25 cellular contexts compared by ENCODE assay signal in the genomic region with DNA sequence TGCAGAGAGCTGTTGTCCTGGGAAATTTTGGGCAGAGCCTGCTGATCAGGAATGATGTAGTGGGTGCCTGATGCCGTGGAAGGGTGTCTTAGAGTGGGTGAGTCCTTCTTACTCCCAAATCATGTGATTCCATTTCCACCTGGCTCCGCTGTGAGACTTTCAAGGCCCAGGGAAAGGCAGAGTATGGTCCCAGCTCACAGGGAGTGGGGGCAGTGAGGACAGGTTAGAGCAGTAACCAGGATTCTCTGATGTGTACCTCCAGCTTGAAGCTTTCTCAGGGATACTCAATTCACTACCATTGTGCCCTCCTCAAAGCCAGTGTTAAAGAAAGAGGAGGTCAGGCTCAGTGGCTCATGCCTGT.
"Had no signal": no experiment of that assay in that cellular context is flagged by ENCODE, and none has a peak within 500 bp of the region (broad histone marks: within the 10 kb centered on the region; RNA-seq: fewer than 3 reads in every experiment).

No MANE protein-coding gene starts in this region.

- ATAC-seq: activated CD8-positive, alpha-beta T cell treated with anti-CD3 and anti-CD28 coated beads for 36 hours; activated T-helper 17 cell treated with anti-CD3 and anti-CD28 coated beads, Interleukin-2, amount 50 U/mL, for 72 hours; esophagus mucosa; gastroesophageal sphincter; heart left ventricle; mucosa of descending colon had no signal

- H2AFZ ChIP-seq: parathyroid adenoma had no signal

- DNase-seq: activated CD4-positive, alpha-beta T cell treated with anti-CD3 and anti-CD28 coated beads for 48 hours; activated CD4-positive, CD25-positive, alpha-beta regulatory T cell; activated CD8-positive, alpha-beta T cell treated with anti-CD3 and anti-CD28 coated beads for 36 hours; activated naive CD4-positive, alpha-beta T cell treated with anti-CD3 and anti-CD28 coated beads for 36 hours; activated T-cell treated with anti-CD3 and anti-CD28 coated beads, Interleukin-2, amount 50 U/mL, for 1 hour; anterior cingulate cortex; brain microvascular endothelial cell; central memory CD4-positive, alpha-beta T cell; heart left ventricle; mucosa of descending colon; naive B cell; retina; spleen; stimulated activated CD4-positive, alpha-beta T cell treated with anti-CD3 and anti-CD28 coated beads, Interleukin-4, amount 100 ng/mL, for 4 hours; stimulated activated naive CD4-positive, alpha-beta T cell; T-helper 1 cell; T-helper 9 cell; thyroid gland had no signal

- H3K4me1 ChIP-seq: gastroesophageal sphincter, heart left ventricle, parathyroid adenoma, spleen, thyroid gland, vagina had no signal

- H3K79me2 ChIP-seq: parathyroid adenoma had no signal

- FAIRE-seq: colon had no signal

- H3K9me3 ChIP-seq: mucosa of descending colon, neutrophil, thyroid gland, vagina had no signal

- H3K4me3 ChIP-seq: gastroesophageal sphincter, heart left ventricle, mucosa of descending colon, spleen, thyroid gland, vagina had no signal

- H3K27me3 ChIP-seq: thyroid gland, vagina had no signal

- H3K9ac ChIP-seq: parathyroid adenoma had no signal

- H3K27ac ChIP-seq: brain microvascular endothelial cell, gastroesophageal sphincter, heart left ventricle, neutrophil, parathyroid adenoma, spleen, thyroid gland, vagina had no signal

- H3K36me3 ChIP-seq: brain microvascular endothelial cell, gastroesophageal sphincter, heart left ventricle, neutrophil, spleen, thyroid gland, vagina had no signal
